Comparison of ENCODE assay signal across 8 cellular contexts in the genomic region with DNA sequence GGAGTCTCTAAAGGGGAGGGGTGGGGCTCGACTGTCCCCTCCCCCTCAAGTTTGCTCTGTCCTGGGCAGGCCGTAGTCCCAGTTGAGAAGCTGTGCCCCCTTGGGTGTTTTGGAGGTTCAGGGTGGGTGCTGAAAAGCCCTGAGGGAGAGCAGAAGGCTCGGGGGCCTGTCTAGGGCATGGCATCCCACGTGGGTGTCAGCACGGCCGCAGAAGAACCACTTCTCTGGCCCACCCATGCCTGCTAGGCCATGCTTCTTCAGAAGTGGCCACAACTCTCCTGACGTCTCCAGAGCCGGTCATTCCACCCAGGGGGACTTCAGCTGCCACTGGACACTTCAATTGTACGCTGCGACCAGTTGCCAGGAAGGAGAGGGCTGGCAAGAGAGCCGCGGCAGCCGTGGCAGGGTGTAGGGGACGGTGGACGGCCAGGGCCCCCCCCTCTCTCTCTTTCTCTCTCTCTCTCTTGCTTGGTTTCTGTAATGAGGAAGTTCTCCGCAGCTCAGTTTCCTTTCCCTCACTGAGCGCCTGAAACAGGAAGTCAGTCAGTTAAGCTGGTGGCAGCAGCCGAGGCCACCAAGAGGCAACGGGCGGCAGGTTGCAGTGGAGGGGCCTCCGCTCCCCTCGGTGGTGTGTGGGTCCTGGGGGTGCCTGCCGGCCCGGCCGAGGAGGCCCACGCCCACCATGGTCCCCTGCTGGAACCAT. TPM values are rescaled to one million over a fixed set of nuclear protein-coding genes. Genes with fewer than 3 reads are reported as not detected.
DNase-seq lines count a peak whose midpoint lies in the region; ATAC-seq, FAIRE-seq and TF ChIP-seq lines count a peak whose summit lies in the region.

INPP5D (plus strand) TSS at position 546 of the 703 bp plus-strand sequence; CDS start at position 683, 137 bp downstream.

- H3K27ac Mint-ChIP-seq in WTC11 (no peak within 1 kb of the TSS), chondrocyte (ENCODE audit: unreplicated experiment) (no peak within 1 kb of the TSS)

- H3K9me3 ChIP-seq in neuronal stem cell (replicated peaks in 1 of 2; ENCODE audit: control insufficient read depth in 2 of 2, insufficient read depth in 1 of 2, low read depth in 1 of 2, low read length in 2 of 2) (no peaks in the 10 kb centered on the region), upper lobe of right lung (no peaks in the 10 kb centered on the region), PC-9 (ENCODE audit: insufficient read depth, low read depth) (no peaks in the 10 kb centered on the region)

- H3K79me1 ChIP-seq in neuronal stem cell (ENCODE audit: low read depth, low read length): no peaks in the 10 kb centered on the region

- H2BK15ac ChIP-seq in neuronal stem cell (ENCODE audit: low read length): peak within 1 kb of the TSS; percentile 32

- no TSS peak for BruUV-seq in PC-9 (replicated peaks; lab: Mats Ljungman, UMichigan)

- no CpG with 5 or more reads among the region's 26 CpGs for WGBS in neuronal stem cell (ENCODE audit: extremely low coverage in 2 of 2, insufficient read length in 2 of 2, insufficient replicate concordance in 1 of 2), 2 donors

- H2AK5ac ChIP-seq in neuronal stem cell (ENCODE audit: low read depth, low read length): peak within 1 kb of the TSS; percentile 74

- no peak within 1 kb of the TSS for H3K27ac ChIP-seq in neuronal stem cell (replicated peaks; ENCODE audit: low read length)
- H3K27ac ChIP-seq in upper lobe of right lung: peak within 1 kb of the TSS; percentile 89
- H3K27ac ChIP-seq in PC-9: no peak within 1 kb of the TSS

- POLR2A ChIA-PET in WTC11 (lab: Charles Lee): no interaction called here
- POLR2A ChIA-PET in PC-9 (lab: Charles Lee; ENCODE audit: unreplicated experiment): no interaction called here

- no peak within 1 kb of the TSS for H2BK5ac ChIP-seq in neuronal stem cell (ENCODE audit: low read length)

- H3K4me3 ChIP-seq in neuronal stem cell (ENCODE audit: low read length in 2 of 2): no peak within 1 kb of the TSS
- peak within 1 kb of the TSS; percentile 61 for H3K4me3 ChIP-seq in upper lobe of right lung
- H3K4me3 ChIP-seq in PC-9: no peak within 1 kb of the TSS

- TF ChIP-seq CTCF in WTC11 (IDR thresholded peaks at IDR 0.05) (no peak), chondrocyte (IDR thresholded peaks at IDR 0.05) (no peak), upper lobe of right lung (IDR thresholded peaks at IDR 0.05) (no peak), PC-9 (conservative IDR thresholded peaks at IDR 0.05) (no peak)

- H2AFZ ChIP-seq in neuronal stem cell (ENCODE audit: low read length) (peak within 1 kb of the TSS; percentile 64), PC-9 (no peak within 1 kb of the TSS)

- H4K20me1 ChIP-seq in PC-9 (ENCODE audit: insufficient read depth): no peaks in the 10 kb centered on the region

- no peak within 1 kb of the TSS for H2BK12ac ChIP-seq in neuronal stem cell (ENCODE audit: low read length)

- H3K9me3 Mint-ChIP-seq in WTC11: no peaks in the 10 kb centered on the region
- no peaks in the 10 kb centered on the region for H3K9me3 Mint-ChIP-seq in chondrocyte (ENCODE audit: low read depth)

- H4K8ac ChIP-seq in neuronal stem cell (ENCODE audit: low read depth, low read length): no peak within 1 kb of the TSS

- intact Hi-C loops in upper lobe of right lung (cut with DNase I) (no loop called here), PC-9 (cut with micrococcal nuclease; ENCODE audit: unreplicated experiment) (loop anchor here (10.0 kb wide), 1 partner anchor 175 kb away; no protein-coding TSS in a partner anchor)

- H3K4ac ChIP-seq in neuronal stem cell (ENCODE audit: low read length): no peak within 1 kb of the TSS

- H3K4me2 ChIP-seq in neuronal stem cell (ENCODE audit: insufficient read depth, low read length, poor library complexity, severe bottlenecking): no peak within 1 kb of the TSS
- H3K4me2 ChIP-seq in PC-9: no peak within 1 kb of the TSS

- peak within 1 kb of the TSS; percentile 70 for H3K18ac ChIP-seq in neuronal stem cell (ENCODE audit: low read length)

- no peaks in the 10 kb centered on the region for H3K27me3 Mint-ChIP-seq in WTC11 (ENCODE audit: low read depth)
- no peaks in the 10 kb centered on the region for H3K27me3 Mint-ChIP-seq in chondrocyte (ENCODE audit: low read depth)

- peaks cover 0 to 3% (median 0%) of the 10 kb centered on the region in 3 experiments for H3K27me3 ChIP-seq in neuronal stem cell (ENCODE audit: control insufficient read depth in 3 of 3, insufficient read depth in 3 of 3, low read depth in 1 of 3, low read length in 3 of 3)
- H3K27me3 ChIP-seq in upper lobe of right lung: no peaks in the 10 kb centered on the region
- H3K27me3 ChIP-seq in PC-9 (ENCODE audit: insufficient read depth, low read depth): no peaks in the 10 kb centered on the region

- no peak within 1 kb of the TSS for H4K91ac ChIP-seq in neuronal stem cell (ENCODE audit: low read depth, low read length, poor library complexity)

- peaks cover 16% of the 10 kb centered on the region for H3K4me1 Mint-ChIP-seq in WTC11
- H3K4me1 Mint-ChIP-seq in chondrocyte (ENCODE audit: low read depth): peaks cover 9% of the 10 kb centered on the region

- no peaks in the 10 kb centered on the region for H3F3A ChIP-seq in PC-9 (ENCODE audit: insufficient read depth, low read depth)

- ATAC-seq in HG03432 (IDR thresholded peaks at IDR 0.05; ENCODE audit: unreplicated experiment): peak; percentile 48
- ATAC-seq in WTC11: no peak
- peak; percentile 80 for ATAC-seq in upper lobe of right lung

- no peak within 1 kb of the TSS for H3K9ac ChIP-seq in neuronal stem cell (ENCODE audit: low read depth, low read length, poor library complexity)

- DNase-seq in GM19239 (ENCODE audit: insufficient read length, low spot score) (peak; percentile 68), WTC11 (ENCODE audit: low spot score) (no peak), chondrocyte (ENCODE audit: low spot score) (peak; percentile 68), neuronal stem cell (ENCODE audit: low spot score) (no peak), upper lobe of right lung (peak; percentile 77), PC-9 (no peak), GM03348 (ENCODE audit: low spot score) (no peak)

- CTCF ChIA-PET in WTC11 (lab: Charles Lee) (interaction anchor here (0.7 to 3.6 kb wide), 14 partner anchors 9 to 207 kb away, joined by 3 to 19 read pairs (median 6); partner anchors contain the start of gene ATG16L1), PC-9 (lab: Charles Lee) (interaction anchor here (0.6 kb wide), 1 partner anchor 57 kb away, joined by 6 read pairs; no protein-coding TSS in a partner anchor)

- H3K9me2 ChIP-seq in PC-9 (ENCODE audit: insufficient read depth): no peaks in the 10 kb centered on the region

- no peak within 1 kb of the TSS for H2BK120ac ChIP-seq in neuronal stem cell (ENCODE audit: low read depth, low read length)

- H3K79me2 ChIP-seq in PC-9 (ENCODE audit: low read depth): no peaks in the 10 kb centered on the region

- peaks cover 13 to 20% of the 10 kb centered on the region in 2 donors for H3K4me1 ChIP-seq in neuronal stem cell (ENCODE audit: control insufficient read depth in 2 of 2, insufficient read depth in 1 of 2, low read depth in 1 of 2, low read length in 2 of 2)
- H3K4me1 ChIP-seq in upper lobe of right lung: peaks cover 52% of the 10 kb centered on the region
- no peaks in the 10 kb centered on the region for H3K4me1 ChIP-seq in PC-9 (replicated peaks; ENCODE audit: insufficient read depth)

- no peak within 1 kb of the TSS for H3K23ac ChIP-seq in neuronal stem cell (ENCODE audit: low read depth, low read length, poor library complexity)

- H3K14ac ChIP-seq in neuronal stem cell (ENCODE audit: low read length): no peak within 1 kb of the TSS

- no peak within 1 kb of the TSS for H3K4me3 Mint-ChIP-seq in WTC11
- no peak within 1 kb of the TSS for H3K4me3 Mint-ChIP-seq in chondrocyte (ENCODE audit: unreplicated experiment)

- FAIRE-seq in GM19239 (lab: Jason Lieb, UNC): peak; percentile 96

- no peaks in the 10 kb centered on the region for H3K36me3 Mint-ChIP-seq in WTC11
- H3K36me3 Mint-ChIP-seq in chondrocyte (ENCODE audit: low read depth): no peaks in the 10 kb centered on the region

- H3K36me3 ChIP-seq in neuronal stem cell (replicated peaks in 1 of 2; ENCODE audit: control insufficient read depth in 2 of 2, insufficient read depth in 2 of 2, low read length in 2 of 2): no peaks in the 10 kb centered on the region
- no peaks in the 10 kb centered on the region for H3K36me3 ChIP-seq in upper lobe of right lung
- H3K36me3 ChIP-seq in PC-9 (ENCODE audit: low read depth): no peaks in the 10 kb centered on the region

TF ChIP-seq in WTC11, 78 proteins besides CTCF, POLR2A, EP300 and RAD21:
- TF ChIP-seq TP53 (CRISPR knock-in tag; IDR thresholded peaks at IDR 0.05) (no peak), GABPB1 (CRISPR knock-in tag; IDR thresholded peaks at IDR 0.05) (peak; percentile 58; the same call in 1 of the 2 replicates)
TF ChIP-seq in WTC11: peak in this region for 1.

RNA-seq across cellular contexts. Expression of gene INPP5D, which starts in this region (rescaled TPM):
- total RNA-seq in WTC11 (2021) (17.2 to 23.7 TPM (median 22.3 TPM) in 3 replicates), chondrocyte (0.20 to 0.48 TPM (median 0.21 TPM) in 3 replicates), upper lobe of right lung (33.3 TPM), PC-9 (2021) (0.55 and 0.74 TPM in 2 replicates)
- 4.5 TPM for polyA plus RNA-seq in neuronal stem cell (2013, experiment 1 of 2)
- 4.4 TPM for polyA plus RNA-seq in neuronal stem cell (2013, experiment 2 of 2)

Comparison
In these comparisons a context has a peak if more than half of its experiments do, and no peak if none do; other contexts are left out.
1. RNA of gene INPP5D (total RNA-seq): 33.3 TPM in upper lobe of right lung (single experiment) and 17.2 to 23.7 TPM in WTC11; 0.55 to 0.74 TPM in PC-9 and 0.20 to 0.48 TPM in chondrocyte; every median in the first group is over 10 times any median in the second.
2. Peak in DNase-seq in chondrocyte; RNA of the gene not detected or under 1 TPM.
3. DNase-seq: peak in GM19239 (single experiment) and upper lobe of right lung (single experiment); none in WTC11 (single experiment), neuronal stem cell (single experiment), PC-9 (0 of 2) and GM03348 (single experiment).